11 cellular contexts compared by ENCODE assay signal in genomic region chr2:86223682-86224560, GRCh38. TPM values are rescaled to one million over a fixed set of nuclear protein-coding genes. Genes with fewer than 3 reads are reported as not detected.
DNase-seq lines count a peak whose midpoint lies in the region; FAIRE-seq and TF ChIP-seq lines count a peak whose summit lies in the region.
"Had no signal": no experiment of that assay in that cellular context is flagged by ENCODE, and none has a peak within 500 bp of the region (broad histone marks: within the 10 kb centered on the region; RNA-seq: fewer than 3 reads in every experiment).

No MANE protein-coding gene starts in this region.

- peaks cover 38 to 62% (median 47%) of the 10 kb centered on the region in 10 experiments for H3K4me1 ChIP-seq in BLaER1 treated with 17β-estradiol and CSF1 and Interleukin-3, amounts not matched to agents 10 nM and 100 nM
- H3K4me1 ChIP-seq in prostate gland (replicated peaks), result peaks cover 3% of the 10 kb centered on the region
- peaks cover 4% of the 10 kb centered on the region for H3K4me1 ChIP-seq in CD4-positive, alpha-beta memory T cell (ENCODE audit: insufficient read depth, low read length)

- H3K9me3 Mint-ChIP-seq in CD4-positive, alpha-beta memory T cell, result no peaks in the 10 kb centered on the region

- TF ChIP-seq CTCF in prostate gland (IDR thresholded peaks at IDR 0.05) (no peak), GM13977 (IDR thresholded peaks at IDR 0.05; ENCODE audit: extremely low read depth, insufficient read depth, missing control alignments) (no peak)

- H3K27me3 ChIP-seq in BLaER1 treated with 17β-estradiol and CSF1 and Interleukin-3, amounts not matched to agents 10 nM and 100 nM, result no peaks in the 10 kb centered on the region
- no peaks in the 10 kb centered on the region for H3K27me3 ChIP-seq in prostate gland (replicated peaks; ENCODE audit: insufficient read depth)
- H3K27me3 ChIP-seq in CD4-positive, alpha-beta memory T cell (ENCODE audit: insufficient read depth, low read length), result no peaks in the 10 kb centered on the region

- H3K9me3 ChIP-seq in BLaER1 treated with 17β-estradiol and CSF1 and Interleukin-3, amounts not matched to agents 10 nM and 100 nM (replicated peaks in 1 of 11), result no peaks in the 10 kb centered on the region
- no peaks in the 10 kb centered on the region for H3K9me3 ChIP-seq in prostate gland
- no peaks in the 10 kb centered on the region for H3K9me3 ChIP-seq in CD4-positive, alpha-beta memory T cell (ENCODE audit: control insufficient read depth in 1 of 2, low read length in 2 of 2)

- H3K4me1 Mint-ChIP-seq in CD4-positive, alpha-beta memory T cell, result peaks cover 2 to 19% (median 6%) of the 10 kb centered on the region in 4 donors

- CTCF ChIA-PET in CD4-positive, alpha-beta memory T cell (lab: Charles Lee; ENCODE audit: partially characterized antibody), result no interaction called here

- no peaks in the 10 kb centered on the region for H4K20me1 ChIP-seq in BLaER1 treated with 17β-estradiol and CSF1 and Interleukin-3, amounts not matched to agents 10 nM and 100 nM

- no peaks in the 10 kb centered on the region for H3K36me3 Mint-ChIP-seq in CD4-positive, alpha-beta memory T cell

- H3K4me2 ChIP-seq in BLaER1 treated with 17β-estradiol and CSF1 and Interleukin-3, amounts not matched to agents 10 nM and 100 nM, result peak overlapping the region; percentile 73 to 91 (median 86); a peak in 21 of 22 replicates

- POLR2A ChIA-PET in CD4-positive, alpha-beta memory T cell (lab: Charles Lee; ENCODE audit: partially characterized antibody), result interaction anchor here (3.2 kb wide), 1 partner anchor 217 kb away, joined by 13 read pairs; the partner anchor contains the start of gene KDM3A

- H3K9ac ChIP-seq in BLaER1 treated with 17β-estradiol and CSF1 and Interleukin-3, amounts not matched to agents 10 nM and 100 nM, result no peak overlapping the region

- DNase-seq in NCI-H82 (lab: John Stamatoyannopoulos, UW), result peak; percentile 95
- DNase-seq in fibroblast of peridontal ligament (ENCODE audit: extremely low read depth), result peak; percentile 15
- no peak for DNase-seq in prostate gland (ENCODE audit: low spot score)
- DNase-seq in frontal cortex (ENCODE audit: low spot score in 2 of 2), result no peak
- DNase-seq in GM13977 (ENCODE audit: low spot score), result no peak
- DNase-seq in activated T-cell treated with anti-CD3 and anti-CD28 coated beads, Interleukin-2, amount 50 U/mL, for 1 hour, result no peak
- no peak for DNase-seq in CD4-positive, alpha-beta memory T cell
- DNase-seq: activated CD4-positive, alpha-beta T cell treated with anti-CD3 and anti-CD28 coated beads for 4 hours; PC-3; stimulated activated CD4-positive, alpha-beta T cell treated with anti-CD3 and anti-CD28 coated beads, Interleukin-12 subunit alpha, Interleukin-12 subunit beta, amount 100 ng/mL, for 4 hours had no signal

- H3K27ac ChIP-seq in BLaER1 treated with 17β-estradiol and CSF1 and Interleukin-3, amounts not matched to agents 10 nM and 100 nM, result peak overlapping the region in 1 of 11 experiments; percentile 74; a peak in 2 of 22 replicates
- peak overlapping the region; percentile 45 to 48 for H3K27ac ChIP-seq in prostate gland
- H3K27ac ChIP-seq in CD4-positive, alpha-beta memory T cell (ENCODE audit: low read depth, low read length), result no peak overlapping the region

- H3K4me3 ChIP-seq in BLaER1 treated with 17β-estradiol and CSF1 and Interleukin-3, amounts not matched to agents 10 nM and 100 nM, result no peak overlapping the region
- H3K4me3 ChIP-seq in prostate gland, result no peak overlapping the region
- H3K4me3 ChIP-seq in CD4-positive, alpha-beta memory T cell (ENCODE audit: low read length in 2 of 2), result no peak overlapping the region

- no peaks in the 10 kb centered on the region for H3K36me3 ChIP-seq in BLaER1 treated with 17β-estradiol and CSF1 and Interleukin-3, amounts not matched to agents 10 nM and 100 nM
- no peaks in the 10 kb centered on the region for H3K36me3 ChIP-seq in prostate gland
- H3K36me3 ChIP-seq in CD4-positive, alpha-beta memory T cell (ENCODE audit: insufficient read depth, low read length), result no peaks in the 10 kb centered on the region

- no peak overlapping the region for H3K4me3 Mint-ChIP-seq in CD4-positive, alpha-beta memory T cell

- no peak for TF ChIP-seq POLR2A in prostate gland (IDR thresholded peaks at IDR 0.05)

- intact Hi-C loops in prostate gland (cut with DNase I), result loop anchor here (5.0 to 10.0 kb wide), 3 partner anchors 73 to 218 kb away; partner anchors contain the start of genes KDM3A and REEP1
- intact Hi-C loops in CD4-positive, alpha-beta memory T cell (cut with micrococcal nuclease), result loop anchor here (10.0 kb wide), 1 partner anchor 221 kb away; the partner anchor contains the start of gene KDM3A

- in situ Hi-C loops in GM13977 (cut with MboI; ENCODE audit: low pct_unique_long_range_greater_than_20kb, low sequenced_read_pairs, unreplicated experiment), result loop anchor here (5.0 kb wide), 1 partner anchor 138 kb away; no protein-coding TSS in a partner anchor

- no peak for FAIRE-seq in frontal cortex (lab: Jason Lieb, UNC)

- WGBS in prostate gland, result 73% methylated on average over 2 of the region's 2 CpGs

- H3K27ac Mint-ChIP-seq in CD4-positive, alpha-beta memory T cell, result peak overlapping the region in 2 of 7 donors; percentile 13 to 55

- no peaks in the 10 kb centered on the region for H3K27me3 Mint-ChIP-seq in CD4-positive, alpha-beta memory T cell

RNA-seq across cellular contexts. Expression of gene MRPL35, which starts 24.7 kb away (rescaled TPM):
- total RNA-seq in prostate gland (10 to 100 TPM; 20.7 to 24.7 TPM), frontal cortex (57.1 TPM)
- total RNA-seq in CD4-positive, alpha-beta memory T cell, result 10 to 100 TPM; 24.1 to 26.1 TPM
- 10 to 100 TPM; 30.9 to 39.6 TPM for polyA plus RNA-seq in CD4-positive, alpha-beta memory T cell

RNA-seq across cellular contexts. Expression of gene IMMT, which starts 28.7 kb away (rescaled TPM):
- total RNA-seq in prostate gland (10 to 100 TPM; 32.6 to 52.5 TPM), frontal cortex (43.6 TPM)
- 10 to 100 TPM; 77.2 to 82.7 TPM for total RNA-seq in CD4-positive, alpha-beta memory T cell
- 10 to 100 TPM; 49.8 to 78.9 TPM for polyA plus RNA-seq in CD4-positive, alpha-beta memory T cell

Comparison
In these comparisons a context has a peak if more than half of its experiments do, and no peak if none do; other contexts are left out.
1. DNase-seq: peak in NCI-H82 (single experiment) and fibroblast of peridontal ligament (single experiment); none in prostate gland (single experiment), frontal cortex (0 of 2), GM13977 (single experiment), activated T-cell treated with anti-CD3 and anti-CD28 coated beads, Interleukin-2, amount 50 U/mL, for 1 hour (single experiment) and CD4-positive, alpha-beta memory T cell (0 of 5).